26 cellular contexts compared by ENCODE assay signal in the genomic region with DNA sequence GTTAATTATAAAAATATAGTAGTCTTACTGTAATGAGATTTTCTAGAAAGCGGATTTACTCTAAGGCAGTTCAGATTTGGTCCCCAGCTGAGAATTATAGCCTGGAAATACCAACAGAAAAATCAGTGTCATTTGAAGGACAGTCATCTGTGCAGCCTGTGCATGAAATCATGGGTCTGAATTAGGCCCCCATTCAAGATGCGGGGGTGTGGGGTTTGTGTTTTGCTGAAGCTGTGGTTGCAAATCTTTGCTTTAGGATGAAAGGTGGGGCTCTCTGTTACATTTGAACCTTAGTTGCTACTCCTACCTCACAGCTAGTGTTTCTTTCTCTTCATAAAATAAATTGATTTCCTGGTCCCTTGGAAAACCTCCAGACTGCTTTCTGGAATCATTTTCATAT.
"Had no signal": no experiment of that assay in that cellular context is flagged by ENCODE, and none has a peak within 500 bp of the region (broad histone marks: within the 10 kb centered on the region; RNA-seq: fewer than 3 reads in every experiment).

No MANE protein-coding gene starts in this region.

- H3K9me3 ChIP-seq: breast epithelium, stomach, tibial artery had no signal

- H3K4me3 Mint-ChIP-seq: activated CD4-positive, alpha-beta T cell treated with anti-CD3 and anti-CD28 coated beads, Interleukin-2, amount 10 ng/mL, durations not matched to agents 7 days and 5 days; activated CD8-positive, alpha-beta T cell treated with anti-CD3 and anti-CD28 coated beads for 36 hours; activated naive CD4-positive, alpha-beta T cell treated with anti-CD3 and anti-CD28 coated beads, Interleukin-2, amount 50 U/mL, for 24 hours; activated naive CD8-positive, alpha-beta T cell treated with anti-CD3 and anti-CD28 coated beads, Interleukin-2, amount 50 U/mL, for 24 hours; endodermal cell; immature natural killer cell; natural killer cell; stimulated activated naive B cell treated with anti-CD40 and anti-IgM and Interleukin-4, amounts not matched to agents 10 μg/mL and 1 μg/mL and 100 μg/mL, for 72 hours; T-helper 2 cell treated with Interferon-gamma antibody and Interleukin-4, amounts not matched to agents 5 μg/mL and 100 μg/mL, for 36 hours had no signal

- ATAC-seq: activated CD8-positive, alpha-beta T cell treated with anti-CD3 and anti-CD28 coated beads for 36 hours; activated naive CD8-positive, alpha-beta T cell treated with anti-CD3 and anti-CD28 coated beads, Interleukin-2, amount 50 U/mL, for 24 hours; esophagus mucosa; foreskin keratinocyte; heart left ventricle; natural killer cell; sciatic nerve; stimulated activated naive B cell treated with anti-CD40 and anti-IgM and Interleukin-4, amounts not matched to agents 10 μg/mL and 1 μg/mL and 100 μg/mL, for 72 hours had no signal

- H3K4me1 ChIP-seq: foreskin keratinocyte had no signal

- H3K27ac Mint-ChIP-seq: activated CD4-positive, alpha-beta T cell treated with anti-CD3 and anti-CD28 coated beads, Interleukin-2, amount 10 ng/mL, durations not matched to agents 7 days and 5 days; activated CD8-positive, alpha-beta T cell treated with anti-CD3 and anti-CD28 coated beads for 36 hours; activated naive CD4-positive, alpha-beta T cell treated with anti-CD3 and anti-CD28 coated beads, Interleukin-2, amount 50 U/mL, for 24 hours; activated naive CD8-positive, alpha-beta T cell treated with anti-CD3 and anti-CD28 coated beads, Interleukin-2, amount 50 U/mL, for 24 hours; activated T-helper 2 cell treated with anti-CD3 and anti-CD28 coated beads, Interferon-gamma antibody, Interleukin-2, Interleukin-4, amounts not matched to agents 10 μg/mL and 5 μg/mL and 100 μg/mL, durations not matched to agents 14 hours and 24 hours and 36 hours; endodermal cell; natural killer cell; stimulated activated naive B cell treated with anti-CD40 and anti-IgM and Interleukin-4, amounts not matched to agents 10 μg/mL and 1 μg/mL and 100 μg/mL, for 72 hours; T-helper 2 cell treated with Interferon-gamma antibody and Interleukin-4, amounts not matched to agents 5 μg/mL and 100 μg/mL, for 36 hours had no signal

- H3K9me3 Mint-ChIP-seq: activated naive CD4-positive, alpha-beta T cell treated with anti-CD3 and anti-CD28 coated beads, Interleukin-2, amount 50 U/mL, for 24 hours had no signal

- H3K4me3 ChIP-seq: breast epithelium, heart left ventricle, stomach, tibial artery had no signal

- DNase-seq: activated CD4-positive, alpha-beta T cell treated with anti-CD3 and anti-CD28 coated beads for 1 hour; activated CD4-positive, alpha-beta T cell treated with anti-CD3 and anti-CD28 coated beads, Interleukin-2, amount 10 ng/mL, durations not matched to agents 7 days and 5 days; activated CD8-positive, alpha-beta T cell treated with anti-CD3 and anti-CD28 coated beads for 36 hours; activated naive CD8-positive, alpha-beta T cell treated with anti-CD3 and anti-CD28 coated beads, Interleukin-2, amount 50 U/mL, for 24 hours; activated T-cell treated with anti-CD3 and anti-CD28 coated beads, Interleukin-2, amount 50 U/mL, for 48 hours; amygdala; central memory CD4-positive, alpha-beta T cell; endodermal cell; foreskin keratinocyte; heart left ventricle; hypothalamus; immature natural killer cell; natural killer cell; small intestine; stimulated activated CD4-positive, alpha-beta T cell treated with anti-CD3 and anti-CD28 coated beads, Interleukin-15, amount 100 ng/mL, for 24 hours; stimulated activated CD4-positive, alpha-beta T cell treated with anti-CD3 and anti-CD28 coated beads, Interleukin-2, amount 100 ng/mL, for 24 hours; stimulated activated naive B cell treated with anti-CD40 and anti-IgM and Interleukin-4, amounts not matched to agents 10 μg/mL and 1 μg/mL and 100 μg/mL, for 72 hours; stomach; T-helper 1 cell; tibial artery had no signal

- H3K36me3 ChIP-seq: breast epithelium, heart left ventricle, stomach, tibial artery had no signal

- H3K27me3 ChIP-seq: breast epithelium, foreskin keratinocyte, heart left ventricle, stomach, tibial artery had no signal

- H3K27me3 Mint-ChIP-seq: activated CD4-positive, alpha-beta T cell treated with anti-CD3 and anti-CD28 coated beads, Interleukin-2, amount 10 ng/mL, durations not matched to agents 7 days and 5 days; activated CD8-positive, alpha-beta T cell treated with anti-CD3 and anti-CD28 coated beads for 36 hours; activated naive CD4-positive, alpha-beta T cell treated with anti-CD3 and anti-CD28 coated beads, Interleukin-2, amount 50 U/mL, for 24 hours; activated naive CD8-positive, alpha-beta T cell treated with anti-CD3 and anti-CD28 coated beads, Interleukin-2, amount 50 U/mL, for 24 hours; stimulated activated naive B cell treated with anti-CD40 and anti-IgM and Interleukin-4, amounts not matched to agents 10 μg/mL and 1 μg/mL and 100 μg/mL, for 72 hours had no signal

- H3K27ac ChIP-seq: breast epithelium, foreskin keratinocyte, tibial artery had no signal
